Comparison of ENCODE assay signal across 7 cellular contexts in the genomic region with DNA sequence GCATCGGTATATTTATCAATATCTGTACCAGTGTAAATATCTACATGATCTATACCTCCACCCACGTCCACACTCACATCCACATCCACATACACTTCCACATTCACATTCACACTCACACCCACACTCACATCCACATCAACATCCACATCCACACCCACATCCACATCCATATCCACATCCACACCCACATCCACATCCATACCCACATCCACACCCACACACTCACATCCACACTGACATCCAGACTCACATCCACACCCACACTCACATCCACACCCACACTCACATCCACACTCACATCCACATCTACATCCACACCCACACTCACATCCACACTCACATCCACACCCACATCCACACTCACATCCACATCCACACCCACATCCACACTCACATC.
"Had no signal": no experiment of that assay in that cellular context is flagged by ENCODE, and none has a peak within 500 bp of the region (broad histone marks: within the 10 kb centered on the region; RNA-seq: fewer than 3 reads in every experiment).

No MANE protein-coding gene starts in this region.

- H2AFZ ChIP-seq: GM23338 had no signal

- H3K9me3 ChIP-seq: HAP-1 had no signal

- FAIRE-seq: HepG2 had no signal

- H3K36me3 ChIP-seq: HAP-1 had no signal

- DNase-seq: H7, KG1 had no signal

- H3K4me1 ChIP-seq: HAP-1 had no signal

- ATAC-seq: GM23338, HCT116, HepG2, K562 had no signal

- H3K4me3 ChIP-seq: GM23338, HAP-1, K562 had no signal

- H3K4me2 ChIP-seq: GM23338 had no signal
